17 cellular contexts compared by ENCODE assay signal in the genomic region with DNA sequence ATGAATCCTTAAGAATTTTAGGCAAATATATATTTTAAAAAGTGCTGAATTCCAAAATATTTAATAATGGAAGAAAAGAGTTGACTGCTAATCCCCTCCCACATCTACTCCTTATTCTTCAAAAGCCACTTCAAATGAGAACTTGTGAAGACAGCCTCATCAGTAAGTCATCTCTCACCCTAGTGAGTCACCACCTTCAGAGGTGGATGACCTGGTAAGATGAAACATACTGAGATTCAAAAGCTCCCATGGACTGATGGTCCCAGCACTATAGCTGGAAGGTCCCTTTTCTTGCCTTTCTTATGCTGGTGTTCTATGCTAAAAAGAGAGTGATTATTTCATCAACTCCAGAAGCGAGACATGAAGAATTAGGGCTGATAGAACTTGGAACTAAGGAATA. TPM values are rescaled to one million over a fixed set of nuclear protein-coding genes. Genes with fewer than 3 reads are reported as not detected.
DNase-seq lines count a peak whose midpoint lies in the region; ATAC-seq, FAIRE-seq and TF ChIP-seq lines count a peak whose summit lies in the region.
"Had no signal": no experiment of that assay in that cellular context is flagged by ENCODE, and none has a peak within 500 bp of the region (broad histone marks: within the 10 kb centered on the region; RNA-seq: fewer than 3 reads in every experiment).

No MANE protein-coding gene starts in this region.

- RAD21 ChIA-PET in GM12878 (lab: Charles Lee; ENCODE audit: unreplicated experiment), result interaction anchor here (0.9 kb wide), 1 partner anchor 53 kb away, joined by 4 read pairs; no protein-coding TSS in a partner anchor

- TF ChIP-seq CTCF in GM13977 (IDR thresholded peaks at IDR 0.05; ENCODE audit: extremely low read depth, insufficient read depth, missing control alignments), result no peak
- TF ChIP-seq CTCF in GM12878 (IDR thresholded peaks at IDR 0.05 in 2 of 3, conservative IDR thresholded peaks at IDR 0.05 in 1 of 3; ENCODE audit: control insufficient read depth in 2 of 3, extremely low read depth in 1 of 3, insufficient read depth in 1 of 3, low read depth in 3 of 3, low read length in 3 of 3), result no peak
- TF ChIP-seq CTCF in D721Med (IDR thresholded peaks at IDR 0.05; ENCODE audit: insufficient read depth, missing control alignments), result no peak

- no peak for TF ChIP-seq POLR2A in GM12878 (IDR thresholded peaks at IDR 0.05; ENCODE audit: low read depth, low read length)

- H3K36me3 ChIP-seq in GM12878 (ENCODE audit: control insufficient read depth in 2 of 2, insufficient read depth in 2 of 2, low read length in 1 of 2), result no peaks in the 10 kb centered on the region
- H3K36me3 ChIP-seq: SJCRH30 had no signal

- peak; percentile 48 for DNase-seq in A172 (ENCODE audit: low spot score)
- DNase-seq in GM13977 (ENCODE audit: low spot score), result peak; percentile 5
- DNase-seq in GM12878 (ENCODE audit: low read depth, low spot score), result no peak
- DNase-seq in cerebellar nuclear complex (lab: John Stamatoyannopoulos, UW), result no peak
- DNase-seq in NK-92 treated with Interleukin-12 subunit alpha and Interleukin-12 subunit beta, amount 100 ng/mL, for 24 hours (lab: John Stamatoyannopoulos, UW), result no peak
- no peak for DNase-seq in D721Med (ENCODE audit: insufficient read length, low spot score)
- DNase-seq in NCI-H1105 (lab: John Stamatoyannopoulos, UW), result no peak
- DNase-seq: activated CD4-positive, CD25-positive, alpha-beta regulatory T cell treated with anti-CD3 and anti-CD28 coated beads, Interleukin-2, amount 50 U/mL, for 72 hours; activated naive CD4-positive, alpha-beta T cell treated with anti-CD3 and anti-CD28 coated beads, Interleukin-2, amount 10 ng/mL, durations not matched to agents 7 days and 5 days; left colon; naive thymus-derived CD8-positive, alpha-beta T cell; NCI-H1417 treated with DMSO at 0.1 percent for 48 hours; NCI-H69; SJCRH30 had no signal

- FAIRE-seq in GM12878 (lab: Jason Lieb, UNC) (no peak), D721Med (lab: Jason Lieb, UNC) (no peak)
- FAIRE-seq: colon, frontal cortex had no signal

- H4K20me1 ChIP-seq in GM12878 (ENCODE audit: control insufficient read depth, insufficient read depth), result no peaks in the 10 kb centered on the region

- no TSS peak for BruUV-seq in GM12878 (replicated peaks; lab: Mats Ljungman, UMichigan)

- SMC1A ChIA-PET in GM12878 (lab: Charles Lee; ENCODE audit: uncharacterized antibody, unreplicated experiment), result interaction anchor here (1.6 kb wide), 1 partner anchor 10 kb away, joined by 4 read pairs; no protein-coding TSS in a partner anchor

- in situ Hi-C loops in GM13977 (cut with MboI; ENCODE audit: low pct_unique_long_range_greater_than_20kb, low sequenced_read_pairs, unreplicated experiment), result no loop called here
- in situ Hi-C loops in GM12878 (cut with MboI), result no loop called here

- CTCF ChIA-PET in GM12878 (lab: Yijun Ruan, JAX), result interaction anchor here (1.0 to 1.2 kb wide), 2 partner anchors 38 to 597 kb away, joined by 3 to 5 read pairs; partner anchors contain the start of gene SPDL1

- H3K9me3 ChIP-seq in GM12878 (replicated peaks; ENCODE audit: control insufficient read depth, insufficient read depth, low read length), result no peaks in the 10 kb centered on the region
- H3K9me3 ChIP-seq: SJCRH30 had no signal

- no peak overlapping the region for H3K27ac ChIP-seq in GM12878 (ENCODE audit: control insufficient read depth, insufficient read depth)
- H3K27ac ChIP-seq: SJCRH30 had no signal

- TF ChIP-seq RAD21 in GM12878 (IDR thresholded peaks at IDR 0.05; ENCODE audit: insufficient read depth, low read depth, low read length), result no peak

- POLR2A ChIA-PET in GM12878 (lab: Charles Lee), result interaction anchor here (0.6 to 0.7 kb wide), 3 partner anchors 9 to 1690 kb away, joined by 3 to 4 read pairs (median 3); no protein-coding TSS in a partner anchor

- H2AFZ ChIP-seq in GM12878 (ENCODE audit: control insufficient read depth, low read depth, low read length), result no peak overlapping the region

- ATAC-seq in HG03045 (IDR thresholded peaks at IDR 0.05; ENCODE audit: unreplicated experiment) (peak; percentile 82), GM12878 (peak; percentile 78)
- ATAC-seq: left colon; naive thymus-derived CD8-positive, alpha-beta T cell had no signal

- H3K79me2 ChIP-seq in GM12878 (ENCODE audit: control insufficient read depth, insufficient read depth, low read length), result no peaks in the 10 kb centered on the region

- no peaks in the 10 kb centered on the region for H3K4me1 ChIP-seq in GM12878 (ENCODE audit: control insufficient read depth, insufficient read depth, low read length)
- H3K4me1 ChIP-seq: SJCRH30 had no signal

- H3K9ac ChIP-seq in GM12878 (ENCODE audit: control insufficient read depth, insufficient read depth, low read length), result no peak overlapping the region

- TF ChIP-seq EP300 in GM12878 (IDR thresholded peaks at IDR 0.05; ENCODE audit: borderline replicate concordance in 1 of 2, control insufficient read depth in 1 of 2, low read depth in 2 of 2, low read length in 2 of 2), result no peak

- intact Hi-C loops in GM12878 (cut with micrococcal nuclease; ENCODE audit: unreplicated experiment), result loop anchor here (5.0 kb wide), 1 partner anchor 243 kb away; the partner anchor contains the start of gene SLIT3

- H3K4me3 ChIP-seq in GM12878, result no peak overlapping the region
- H3K4me3 ChIP-seq: SJCRH30 had no signal

- H3K27me3 ChIP-seq in GM12878 (replicated peaks in 1 of 2; ENCODE audit: control insufficient read depth in 2 of 2, insufficient read depth in 2 of 2, low read length in 1 of 2), result 0 out of 4 replicates have a peak, but pooled peaks cover 0 to 1% of the 10 kb centered on the region in 2 experiments

- no peak overlapping the region for H3K4me2 ChIP-seq in GM12878 (ENCODE audit: control insufficient read depth, insufficient read depth)

- WGBS in GM12878 (ENCODE audit: insufficient coverage, insufficient replicate concordance, low lambda C conversion rate, missing lambda C conversion rate), result 0% methylated on average over 1 of the region's 1 CpG

TF ChIP-seq in GM12878, 131 proteins besides CTCF, POLR2A, EP300 and RAD21:
- TF ChIP-seq NFIC (IDR thresholded peaks at IDR 0.05; ENCODE audit: low read depth, low read length), result peak; percentile 25; the same call in 1 of the 2 replicates
- TF ChIP-seq IKZF2 (IDR thresholded peaks at IDR 0.05), result 0 out of 4 replicates have a peak, but pooled peaks of 1 of the 2 experiments have one; percentile 22
- TF ChIP-seq JUNB (IDR thresholded peaks at IDR 0.05), result peak; percentile 83
- no peak for TF ChIP-seq YBX1 (IDR thresholded peaks at IDR 0.05)
- peak; percentile 41; the same call in 1 of the 2 replicates for TF ChIP-seq RUNX3 (IDR thresholded peaks at IDR 0.05; ENCODE audit: low read length)
- no peak for TF ChIP-seq TARDBP (IDR thresholded peaks at IDR 0.05; ENCODE audit: borderline replicate concordance)
- 0 out of 2 replicates have a peak, but pooled peaks have one; percentile 21 for TF ChIP-seq CREM (IDR thresholded peaks at IDR 0.05; ENCODE audit: low read depth)
- TF ChIP-seq SIN3A (IDR thresholded peaks at IDR 0.05; ENCODE audit: low read depth, low read length), result no peak
- no peak for TF ChIP-seq TAF1 (IDR thresholded peaks at IDR 0.05; ENCODE audit: borderline replicate concordance, low read depth, low read length)
- TF ChIP-seq TCF7 (IDR thresholded peaks at IDR 0.05; ENCODE audit: borderline replicate concordance), result peak; percentile 61
- TF ChIP-seq, protein P1, sequence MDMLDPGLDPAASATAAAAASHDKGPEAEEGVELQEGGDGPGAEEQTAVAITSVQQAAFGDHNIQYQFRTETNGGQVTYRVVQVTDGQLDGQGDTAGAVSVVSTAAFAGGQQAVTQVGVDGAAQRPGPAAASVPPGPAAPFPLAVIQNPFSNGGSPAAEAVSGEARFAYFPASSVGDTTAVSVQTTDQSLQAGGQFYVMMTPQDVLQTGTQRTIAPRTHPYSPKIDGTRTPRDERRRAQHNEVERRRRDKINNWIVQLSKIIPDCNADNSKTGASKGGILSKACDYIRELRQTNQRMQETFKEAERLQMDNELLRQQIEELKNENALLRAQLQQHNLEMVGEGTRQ (IDR thresholded peaks at IDR 0.05; ENCODE audit: borderline replicate concordance, low read depth, low read length), result no peak

RNA-seq across cellular contexts. Expression of gene SPDL1, which starts 37.8 kb away (rescaled TPM):
- total RNA-seq in A172 (2014; rRNA removed; shearing (Covaris generic)), result 269 and 385 TPM in 2 replicates
- 33.6 and 40.2 TPM in 2 replicates for total RNA-seq in GM12878 (2013; cell fraction: nucleolus; rRNA removed)
- total RNA-seq in GM12878 (2014; rRNA removed) (34.2 and 38.9 TPM in 2 replicates), GM12878 (2014; rRNA removed; fragmentation: Illumina TruSeq; extraction: Trizol) (49.1 and 51.5 TPM in 2 replicates), GM12878 (2021) (34.5 and 39.2 TPM in 2 replicates)
- 9.1 TPM for polyA plus RNA-seq in GM12878 (2011; ENCODE audit: low read depth)
- polyA plus RNA-seq in GM12878 (2011; rRNA removed) (39.7 and 70.1 TPM in 2 replicates), GM12878 (2014; fragmentation: Illumina TruSeq; extraction: Trizol) (67.6 TPM in 2 replicates), GM12878 (2014; fragmentation: Nextera tagmentation; extraction: Ambion mirVana) (10 to 100 TPM; 36.6 to 40.4 TPM), GM12878 (2014; rRNA removed) (39.2 and 53.0 TPM in 2 replicates), GM12878 (2016; fragmentation: Nextera tagmentation; extraction: Ambion mirVana) (10 to 100 TPM; 60.6 to 69.9 TPM)
- 12.9 and 14.3 TPM in 2 replicates for polyA plus RNA-seq in GM12878 (2011; cell fraction: cytosol; rRNA removed)
- polyA plus RNA-seq in GM12878 (2011; cell fraction: nucleus; rRNA removed), result 41.2 and 50.0 TPM in 2 replicates
- polyA plus RNA-seq in GM12878 (2012), result 17.6 and 18.1 TPM in 2 replicates
- 18.7 and 25.0 TPM in 2 replicates for polyA minus RNA-seq in GM12878 (2011; rRNA and poly(A)+ RNA removed)
- 11.9 and 12.7 TPM in 2 replicates for polyA minus RNA-seq in GM12878 (2011; cell fraction: cytosol; rRNA and poly(A)+ RNA removed)
- polyA minus RNA-seq in GM12878 (2011; cell fraction: nucleus; rRNA and poly(A)+ RNA removed), result 28.4 and 37.2 TPM in 2 replicates

Comparison
In these comparisons a context has a peak if more than half of its experiments do, and no peak if none do; other contexts are left out.
1. DNase-seq: peak in A172 (single experiment) and GM13977 (single experiment); none in GM12878 (single experiment), cerebellar nuclear complex (0 of 2), NK-92 treated with Interleukin-12 subunit alpha and Interleukin-12 subunit beta, amount 100 ng/mL, for 24 hours (single experiment), D721Med (single experiment) and NCI-H1105 (single experiment).